In the genomic region with DNA sequence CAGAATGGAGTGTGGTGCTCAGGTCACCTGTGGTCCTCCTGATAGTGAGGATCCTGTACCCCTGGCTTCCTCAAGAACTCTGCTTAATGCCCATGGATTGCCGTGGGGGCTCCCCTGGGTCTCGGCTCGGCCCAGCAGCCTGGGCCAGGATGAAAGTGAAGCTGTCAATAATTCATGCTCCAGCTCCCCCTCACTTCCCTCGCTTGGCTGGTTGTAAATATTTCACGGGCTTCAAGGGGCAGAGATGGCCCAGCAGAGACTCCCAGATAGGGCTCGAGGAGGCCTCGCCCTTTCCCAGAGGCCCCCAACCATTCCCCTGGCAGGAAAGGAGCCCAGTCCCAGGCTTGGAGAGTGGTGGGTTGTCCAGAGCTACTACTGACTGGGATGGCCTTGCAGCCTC, we compare ENCODE assay signal across 34 cellular contexts. TPM values are rescaled to one million over a fixed set of nuclear protein-coding genes. Genes with fewer than 3 reads are reported as not detected.
"Had no signal": no experiment of that assay in that cellular context is flagged by ENCODE, and none has a peak within 500 bp of the region (broad histone marks: within the 10 kb centered on the region; RNA-seq: fewer than 3 reads in every experiment).

No MANE protein-coding gene starts in this region.

- H3K9me3 Mint-ChIP-seq: activated CD4-positive, alpha-beta memory T cell treated with anti-CD3 and anti-CD28 coated beads for 36 hours; activated CD4-positive, alpha-beta T cell treated with anti-CD3 and anti-CD28 coated beads, Interleukin-2, amount 10 ng/mL, durations not matched to agents 24 days and 14 days; activated T-cell treated with anti-CD3 and anti-CD28 coated beads, Interleukin-2, amount 50 U/mL, for 4 hours; activated T-helper 17 cell treated with anti-CD3 and anti-CD28 coated beads, Interleukin-2, amount 50 U/mL, for 72 hours; central memory CD8-positive, alpha-beta T cell; effector memory CD8-positive, alpha-beta T cell; T-cell; T-helper 1 cell treated with Interleukin-12 subunit alpha and Interleukin-12 subunit beta and Interleukin-4 antibody, amounts not matched to agents 30 μg/mL and 1 μg/mL, for 36 hours; T-helper 2 cell treated with Interferon-gamma antibody and Interleukin-4, amounts not matched to agents 5 μg/mL and 100 μg/mL, for 36 hours had no signal

- ATAC-seq: activated CD4-positive, alpha-beta T cell treated with anti-CD3 and anti-CD28 coated beads for 36 hours; activated CD8-positive, alpha-beta T cell treated with anti-CD3 and anti-CD28 coated beads, Interleukin-2, amount 10 ng/mL, durations not matched to agents 7 days and 5 days; activated T-cell treated with anti-CD3 and anti-CD28 coated beads, Interleukin-2, amount 50 U/mL, for 4 hours; activated T-helper 17 cell treated with anti-CD3 and anti-CD28 coated beads, Interleukin-2, amount 50 U/mL, for 72 hours; effector memory CD8-positive, alpha-beta T cell; foreskin keratinocyte; gastrocnemius medialis; T-cell had no signal

- H3K27me3 ChIP-seq: gastrocnemius medialis had no signal

- H3K27ac Mint-ChIP-seq: activated CD4-positive, alpha-beta memory T cell treated with anti-CD3 and anti-CD28 coated beads for 36 hours; activated CD4-positive, alpha-beta T cell treated with anti-CD3 and anti-CD28 coated beads for 36 hours; activated CD4-positive, alpha-beta T cell treated with anti-CD3 and anti-CD28 coated beads, Interleukin-2, amount 10 ng/mL, durations not matched to agents 24 days and 14 days; activated CD8-positive, alpha-beta T cell treated with anti-CD3 and anti-CD28 coated beads, Interleukin-2, amount 10 ng/mL, durations not matched to agents 7 days and 5 days; activated naive CD8-positive, alpha-beta T cell; activated T-helper 17 cell treated with anti-CD3 and anti-CD28 coated beads, Interleukin-2, amount 50 U/mL, for 72 hours; effector memory CD8-positive, alpha-beta T cell; T-cell; T-helper 1 cell treated with Interleukin-12 subunit alpha and Interleukin-12 subunit beta and Interleukin-4 antibody, amounts not matched to agents 30 μg/mL and 1 μg/mL, for 36 hours; T-helper 2 cell treated with Interferon-gamma antibody and Interleukin-4, amounts not matched to agents 5 μg/mL and 100 μg/mL, for 36 hours had no signal

- H3K36me3 ChIP-seq: brain microvascular endothelial cell, esophagus muscularis mucosa, gastrocnemius medialis had no signal

- H3K9me3 ChIP-seq: esophagus muscularis mucosa, gastrocnemius medialis had no signal

- H3K4me1 Mint-ChIP-seq: activated CD4-positive, alpha-beta T cell treated with anti-CD3 and anti-CD28 coated beads, Interleukin-2, amount 10 ng/mL, durations not matched to agents 24 days and 14 days; activated T-helper 17 cell treated with anti-CD3 and anti-CD28 coated beads, Interleukin-2, amount 50 U/mL, for 72 hours; central memory CD8-positive, alpha-beta T cell; T-cell had no signal

- H3K36me3 Mint-ChIP-seq: activated CD4-positive, alpha-beta memory T cell treated with anti-CD3 and anti-CD28 coated beads for 36 hours; activated naive CD8-positive, alpha-beta T cell; T-cell had no signal

- H3K27ac ChIP-seq: brain microvascular endothelial cell, esophagus muscularis mucosa, foreskin keratinocyte, gastrocnemius medialis had no signal

- H3K4me3 Mint-ChIP-seq: activated CD4-positive, alpha-beta memory T cell treated with anti-CD3 and anti-CD28 coated beads for 36 hours; activated CD4-positive, alpha-beta T cell treated with anti-CD3 and anti-CD28 coated beads for 36 hours; activated CD4-positive, alpha-beta T cell treated with anti-CD3 and anti-CD28 coated beads, Interleukin-2, amount 10 ng/mL, durations not matched to agents 24 days and 14 days; activated CD8-positive, alpha-beta T cell treated with anti-CD3 and anti-CD28 coated beads, Interleukin-2, amount 10 ng/mL, durations not matched to agents 7 days and 5 days; activated naive CD8-positive, alpha-beta T cell; activated T-cell treated with anti-CD3 and anti-CD28 coated beads, Interleukin-2, amount 50 U/mL, for 4 hours; activated T-helper 17 cell treated with anti-CD3 and anti-CD28 coated beads, Interleukin-2, amount 50 U/mL, for 72 hours; central memory CD8-positive, alpha-beta T cell; effector memory CD8-positive, alpha-beta T cell; T-cell; T-helper 1 cell treated with Interleukin-12 subunit alpha and Interleukin-12 subunit beta and Interleukin-4 antibody, amounts not matched to agents 30 μg/mL and 1 μg/mL, for 36 hours; T-helper 2 cell treated with Interferon-gamma antibody and Interleukin-4, amounts not matched to agents 5 μg/mL and 100 μg/mL, for 36 hours had no signal

- H3K4me1 ChIP-seq: foreskin keratinocyte, gastrocnemius medialis had no signal

- H3K4me3 ChIP-seq: esophagus muscularis mucosa, gastrocnemius medialis had no signal

- DNase-seq: activated CD4-positive, alpha-beta memory T cell treated with anti-CD3 and anti-CD28 coated beads for 36 hours; activated CD4-positive, alpha-beta T cell treated with anti-CD3 and anti-CD28 coated beads for 36 hours; activated CD4-positive, alpha-beta T cell treated with anti-CD3 and anti-CD28 coated beads, Interleukin-2, amount 10 ng/mL, durations not matched to agents 24 days and 14 days; activated CD4-positive, CD25-positive, alpha-beta regulatory T cell; activated CD4-positive, CD25-positive, alpha-beta regulatory T cell treated with anti-CD3 and anti-CD28 coated beads, Interleukin-2, amount 50 U/mL, for 72 hours; activated CD8-positive, alpha-beta T cell treated with anti-CD3 and anti-CD28 coated beads, Interleukin-2, amount 10 ng/mL, durations not matched to agents 7 days and 5 days; activated effector memory CD4-positive, alpha-beta T cell treated with Interleukin-2 at 50 U/mL for 16 hours; activated gamma-delta T cell treated with Interleukin-2 at 50 U/mL for 16 hours; activated naive CD4-positive, alpha-beta T cell treated with anti-CD3 and anti-CD28 coated beads, Interleukin-2, amount 50 U/mL, for 16 hours; activated naive CD4-positive, alpha-beta T cell treated with Interleukin-2 at 50 U/mL for 16 hours; activated T-cell treated with anti-CD3 and anti-CD28 coated beads, Interleukin-2, amount 50 U/mL, for 4 hours; amniotic stem cell; anterior cingulate cortex; brain microvascular endothelial cell; cortex of kidney; dermis blood vessel endothelial cell; effector CD4-positive, alpha-beta T cell; effector memory CD8-positive, alpha-beta T cell; erythroblast; foreskin keratinocyte; gastrocnemius medialis; glutamatergic neuron; SW 1271; T-cell had no signal

RNA-seq across cellular contexts. Expression of a gene that starts 42.7 kb away (rescaled TPM):
- total RNA-seq: activated CD4-positive, alpha-beta memory T cell treated with anti-CD3 and anti-CD28 coated beads for 36 hours; activated CD4-positive, alpha-beta T cell treated with anti-CD3 and anti-CD28 coated beads for 36 hours; activated CD4-positive, alpha-beta T cell treated with anti-CD3 and anti-CD28 coated beads, Interleukin-2, amount 10 ng/mL, durations not matched to agents 24 days and 14 days; activated CD8-positive, alpha-beta T cell treated with anti-CD3 and anti-CD28 coated beads, Interleukin-2, amount 10 ng/mL, durations not matched to agents 7 days and 5 days; activated T-cell treated with anti-CD3 and anti-CD28 coated beads, Interleukin-2, amount 50 U/mL, for 4 hours; activated T-helper 17 cell treated with anti-CD3 and anti-CD28 coated beads, Interleukin-2, amount 50 U/mL, for 72 hours; astrocyte; bronchial epithelial cell; cardiac septum; cerebellum; dermis blood vessel endothelial cell; foreskin keratinocyte; gastrocnemius medialis; T-cell had no signal

RNA-seq across cellular contexts. Expression of a gene that starts 44.5 kb away (rescaled TPM):
- total RNA-seq: bronchial epithelial cell, dermis blood vessel endothelial cell, foreskin keratinocyte had no signal
